Comparison of ENCODE assay signal across 8 cellular contexts in the genomic region with DNA sequence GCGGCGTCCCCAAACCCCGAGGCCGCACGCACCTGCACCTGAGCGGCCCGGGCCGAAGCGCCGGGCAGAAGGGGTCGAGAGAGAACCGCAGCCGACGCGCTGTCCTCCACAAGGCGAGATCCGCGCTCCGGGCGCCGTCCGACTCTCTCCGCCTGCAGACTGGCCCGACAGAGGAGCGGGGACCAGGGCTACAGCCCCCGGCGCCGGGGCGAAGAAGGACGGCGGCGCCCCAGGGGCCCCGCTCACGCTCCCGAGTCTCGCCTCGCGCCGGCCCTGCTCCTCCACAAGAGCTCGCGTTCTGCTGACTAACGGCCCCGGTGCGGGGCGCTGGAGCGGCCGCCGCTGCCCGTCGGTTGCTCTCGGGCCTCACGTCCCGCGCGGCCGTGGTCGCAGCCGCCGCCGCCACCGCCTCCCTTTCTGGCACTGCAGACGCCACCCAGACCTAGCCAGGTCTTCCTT. TPM values are rescaled to one million over a fixed set of nuclear protein-coding genes. Genes with fewer than 3 reads are reported as not detected.
DNase-seq lines count a peak whose midpoint lies in the region; ATAC-seq and TF ChIP-seq lines count a peak whose summit lies in the region.

No MANE protein-coding gene starts in this region.

- TF ChIP-seq CTCF in GM10266 (IDR thresholded peaks at IDR 0.05; ENCODE audit: control insufficient read depth, insufficient read depth, low read depth, missing control alignments) (no peak), brain (conservative IDR thresholded peaks at IDR 0.05) (no peak), lung (IDR thresholded peaks at IDR 0.05; ENCODE audit: control extremely low read depth, extremely low read depth) (no peak)

- peak overlapping the region; percentile 88 to 97 for H3K27ac ChIP-seq in lung (ENCODE audit: low read depth in 1 of 2, low read length in 1 of 2)
- peak overlapping the region; percentile 91 for H3K27ac ChIP-seq in urinary bladder (ENCODE audit: low read depth)

- peak overlapping the region; percentile 94 to 100 (median 99) for H3K4me3 Mint-ChIP-seq in brain

- H3K36me3 Mint-ChIP-seq in brain, result peaks cover 20% of the 10 kb centered on the region

- H3K4me3 ChIP-seq in lung (peak overlapping the region; percentile 95), urinary bladder (ENCODE audit: low read depth, low read length) (peak overlapping the region; percentile 96)

- no peaks in the 10 kb centered on the region for H3K9me3 ChIP-seq in lung (ENCODE audit: control insufficient read depth in 2 of 2, insufficient read depth in 1 of 2, low read length in 1 of 2)

- H3K4me1 ChIP-seq in lung (ENCODE audit: control insufficient read depth in 2 of 2, insufficient read depth in 2 of 2, low read length in 2 of 2) (peaks cover 6 to 16% of the 10 kb centered on the region in 2 donors), urinary bladder (ENCODE audit: insufficient read depth) (no peaks in the 10 kb centered on the region)

- no peaks in the 10 kb centered on the region for H3K36me3 ChIP-seq in lung (ENCODE audit: control insufficient read depth in 2 of 2, insufficient read depth in 2 of 2, low read length in 2 of 2)
- no peaks in the 10 kb centered on the region for H3K36me3 ChIP-seq in urinary bladder (ENCODE audit: insufficient read depth)

- peak; percentile 37 for DNase-seq in GM10266 (ENCODE audit: extremely low spot score)
- peak; percentile 22 for DNase-seq in HuH-7.5 (ENCODE audit: low spot score)
- DNase-seq in lung (ENCODE audit: low spot score), result no peak
- no peak for DNase-seq in NCI-H2107 (lab: John Stamatoyannopoulos, UW)
- no peak for DNase-seq in NAMALWA (ENCODE audit: low spot score)

- peak; percentile 30 for ATAC-seq in GM21528 (IDR thresholded peaks at IDR 0.05; ENCODE audit: low FRiP score, unreplicated experiment)
- peak; percentile 20 for ATAC-seq in lung (ENCODE audit: insufficient read depth, low FRiP score)

- H3K4me1 Mint-ChIP-seq in brain, result peaks cover 74% of the 10 kb centered on the region

- peak overlapping the region; percentile 98 to 100 (median 99) for H3K27ac Mint-ChIP-seq in brain

- H3K9me3 Mint-ChIP-seq in brain, result peaks cover 0 to 5% (median 0%) of the 10 kb centered on the region in 5 experiments

- no peaks in the 10 kb centered on the region for H3K27me3 ChIP-seq in lung (ENCODE audit: control insufficient read depth, insufficient read depth)

- peaks cover 17% of the 10 kb centered on the region for H3K27me3 Mint-ChIP-seq in brain

- WGBS in lung, 2 donors, result 0 to 1% methylated on average over 45 to 62 of the region's 62 CpGs
- under 1% methylated on average over 62 of the region's 62 CpGs for WGBS in urinary bladder

RNA-seq across cellular contexts. Expression of a gene that starts 0.4 kb away (rescaled TPM):
- polyA plus RNA-seq in brain (ENCODE audit: insufficient read depth, low read depth, low replicate concordance), result 31.5 TPM
- 10 to 100 TPM; 17.6 to 37.7 TPM for total RNA-seq in lung
- polyA plus RNA-seq in lung, result 1 to 10 TPM; 3.2 to 10.0 TPM
- 46.6 TPM for total RNA-seq in urinary bladder
- 11.7 TPM for polyA plus RNA-seq in urinary bladder

RNA-seq across cellular contexts. Expression of a gene that starts 0.8 kb away (rescaled TPM):
- polyA plus RNA-seq in brain (ENCODE audit: insufficient read depth, low read depth, low replicate concordance), result 10.4 TPM
- total RNA-seq in lung, result 10 to 100 TPM in 1 of 2 donors, 1 to 10 TPM in 1; 8.3 to 17.3 TPM
- 1 to 10 TPM; 6.1 to 7.4 TPM for polyA plus RNA-seq in lung
- 29.8 TPM for total RNA-seq in urinary bladder
- polyA plus RNA-seq in urinary bladder, result 11.1 TPM

Comparison
In these comparisons a context has a peak if more than half of its experiments do, and no peak if none do; other contexts are left out.
1. DNase-seq: peak in GM10266 (single experiment) and HuH-7.5 (single experiment); none in lung (single experiment), NCI-H2107 (single experiment) and NAMALWA (single experiment).